ENCODE assay signal across 16 cellular contexts in the genomic region with DNA sequence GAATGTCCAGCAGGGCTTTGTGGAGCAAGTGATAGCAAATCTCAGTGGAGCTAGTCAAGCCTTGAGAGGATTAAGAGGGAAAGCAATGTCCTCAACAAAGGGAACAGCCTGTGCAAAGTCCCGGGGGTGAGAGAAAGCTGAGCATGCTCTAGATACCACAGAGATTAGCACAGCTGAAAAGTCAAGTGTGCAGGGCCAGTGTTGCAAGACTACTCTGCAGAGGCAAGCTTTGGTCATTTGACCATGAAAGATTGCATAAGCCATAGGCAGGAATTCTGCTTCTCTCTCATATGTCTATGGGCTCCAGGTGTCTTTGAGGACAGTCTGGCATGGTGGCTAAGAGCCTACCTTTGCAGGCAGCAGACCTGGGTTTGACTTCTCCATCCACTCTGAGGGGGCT.
DNase-seq lines count a peak whose midpoint lies in the region; ATAC-seq and TF ChIP-seq lines count a peak whose summit lies in the region.
"Had no signal": no experiment of that assay in that cellular context is flagged by ENCODE, and none has a peak within 500 bp of the region (broad histone marks: within the 10 kb centered on the region; RNA-seq: fewer than 3 reads in every experiment).

No MANE protein-coding gene starts in this region.

- H3K4me2 ChIP-seq in hepatocyte = no peak overlapping the region

- H3K9me2 ChIP-seq in hepatocyte (replicated peaks; ENCODE audit: insufficient read depth) = no peaks in the 10 kb centered on the region

- no peak for ATAC-seq in WTC11
- ATAC-seq in naive thymus-derived CD8-positive, alpha-beta T cell = no peak
- ATAC-seq: activated CD4-positive, CD25-positive, alpha-beta regulatory T cell treated with anti-CD3 and anti-CD28 coated beads, Interleukin-2, amount 50 U/mL, for 24 hours; activated T-cell treated with anti-CD3 and anti-CD28 coated beads, Interleukin-2, amount 50 U/mL, for 4 hours had no signal

- H3K36me3 ChIP-seq in hepatocyte (replicated peaks; ENCODE audit: insufficient read depth, low read depth) (no peaks in the 10 kb centered on the region), stomach (no peaks in the 10 kb centered on the region)
- H3K36me3 ChIP-seq: heart left ventricle, vagina had no signal

- H3K9me3 ChIP-seq in hepatocyte (ENCODE audit: low read depth) (no peaks in the 10 kb centered on the region), stomach (no peaks in the 10 kb centered on the region)
- H3K9me3 ChIP-seq: heart left ventricle, vagina had no signal

- H3K4me1 Mint-ChIP-seq in WTC11 = 0 out of 2 replicates have a peak, but pooled peaks cover 4% of the 10 kb centered on the region
- H3K4me1 Mint-ChIP-seq in naive thymus-derived CD8-positive, alpha-beta T cell = peaks cover 26 to 58% (median 42%) of the 10 kb centered on the region in 4 donors

- no peaks in the 10 kb centered on the region for H3K79me2 ChIP-seq in hepatocyte

- H3K4me1 ChIP-seq in hepatocyte (ENCODE audit: insufficient read depth) (peaks cover 28% of the 10 kb centered on the region), stomach (peaks cover 28 to 58% (median 47%) of the 10 kb centered on the region in 4 donors)

- 50% methylated on average over 1 of the region's 1 CpG for WGBS in hepatocyte (ENCODE audit: low lambda C conversion rate, missing lambda C conversion rate)
- 25 to 50% (median 29%) methylated on average over 1 of the region's 1 CpG for WGBS in stomach, 5 donors

- H3K4me3 ChIP-seq in hepatocyte (no peak overlapping the region), stomach (no peak overlapping the region)
- H3K4me3 ChIP-seq: heart left ventricle, vagina had no signal

- H2AFZ ChIP-seq in hepatocyte = no peak overlapping the region

- H3K4me3 Mint-ChIP-seq in WTC11 = no peak overlapping the region
- no peak overlapping the region for H3K4me3 Mint-ChIP-seq in naive thymus-derived CD8-positive, alpha-beta T cell
- H3K4me3 Mint-ChIP-seq: activated T-cell treated with anti-CD3 and anti-CD28 coated beads, Interleukin-2, amount 50 U/mL, for 4 hours had no signal

- TF ChIP-seq POLR2A in stomach (IDR thresholded peaks at IDR 0.05) = no peak

- no peaks in the 10 kb centered on the region for H4K20me1 ChIP-seq in hepatocyte (ENCODE audit: insufficient read depth, poor library complexity, severe bottlenecking)

- no peak for TF ChIP-seq CTCF in WTC11 (IDR thresholded peaks at IDR 0.05)
- TF ChIP-seq CTCF in hepatocyte (IDR thresholded peaks at IDR 0.05; ENCODE audit: poor library complexity) = no peak
- no peak for TF ChIP-seq CTCF in stomach (IDR thresholded peaks at IDR 0.05)

- H3K27ac ChIP-seq in hepatocyte (no peak overlapping the region), stomach (peak overlapping the region; percentile 30 to 90 (median 61))
- H3K27ac ChIP-seq: heart left ventricle, vagina had no signal

- peaks cover 11% of the 10 kb centered on the region for H3K9me3 Mint-ChIP-seq in WTC11
- peaks cover 0 to 9% (median 0%) of the 10 kb centered on the region in 9 donors for H3K9me3 Mint-ChIP-seq in naive thymus-derived CD8-positive, alpha-beta T cell
- H3K9me3 Mint-ChIP-seq: activated T-cell treated with anti-CD3 and anti-CD28 coated beads, Interleukin-2, amount 50 U/mL, for 4 hours had no signal

- POLR2A ChIA-PET in WTC11 (lab: Charles Lee) = interaction anchor here (0.6 kb wide), 1 partner anchor 16 kb away, joined by 8 read pairs; no protein-coding TSS in a partner anchor
- POLR2A ChIA-PET in naive thymus-derived CD8-positive, alpha-beta T cell (lab: Charles Lee) = no interaction called here

- no peak for TF ChIP-seq EP300 in stomach (IDR thresholded peaks at IDR 0.05)

- H3K27me3 Mint-ChIP-seq in WTC11 (ENCODE audit: low read depth) = no peaks in the 10 kb centered on the region
- no peaks in the 10 kb centered on the region for H3K27me3 Mint-ChIP-seq in naive thymus-derived CD8-positive, alpha-beta T cell

- H3K27me3 ChIP-seq in hepatocyte = no peaks in the 10 kb centered on the region
- H3K27me3 ChIP-seq in stomach = no peaks in the 10 kb centered on the region
- H3K27me3 ChIP-seq: heart left ventricle, vagina had no signal

- intact Hi-C loops in stomach (cut with DNase I; ENCODE audit: low total_unique reads) = no loop called here

- peaks cover 8% of the 10 kb centered on the region for H3K36me3 Mint-ChIP-seq in WTC11
- H3K36me3 Mint-ChIP-seq in naive thymus-derived CD8-positive, alpha-beta T cell = peaks cover 0 to 4% (median 4%) of the 10 kb centered on the region in 3 donors

- CTCF ChIA-PET in WTC11 (lab: Charles Lee) = no interaction called here

- peak; percentile 51 for DNase-seq in activated CD8-positive, alpha-beta memory T cell treated with anti-CD3 and anti-CD28 coated beads for 24 hours
- DNase-seq in activated CD8-positive, alpha-beta memory T cell treated with anti-CD3 and anti-CD28 coated beads, Interleukin-2, amount 50 U/mL, for 4 hours = no peak
- DNase-seq in WTC11 (ENCODE audit: low spot score) (no peak), hepatocyte (ENCODE audit: low spot score) (peak; percentile 54), stomach (peak; percentile 52), DMS 273 treated with DMSO at 0.1 percent for 48 hours (lab: John Stamatoyannopoulos, UW) (no peak)
- DNase-seq in naive thymus-derived CD8-positive, alpha-beta T cell = no peak
- DNase-seq in stimulated activated CD4-positive, alpha-beta T cell treated with anti-CD3 and anti-CD28 coated beads, Interleukin-12 subunit alpha, Interleukin-12 subunit beta, amount 100 ng/mL, for 4 hours = no peak
- DNase-seq: ACHN; activated T-cell treated with anti-CD3 and anti-CD28 coated beads, Interleukin-2, amount 50 U/mL, for 4 hours; anterior cingulate cortex; GOT3; heart left ventricle; SW 1271 had no signal

- H3K27ac Mint-ChIP-seq in WTC11 = no peak overlapping the region
- H3K27ac Mint-ChIP-seq in naive thymus-derived CD8-positive, alpha-beta T cell = peak overlapping the region in 1 of 10 donors; percentile 15

TF ChIP-seq in WTC11, 78 proteins besides CTCF, POLR2A, EP300 and RAD21:
- no peak for TF ChIP-seq HMGA2 (CRISPR knock-in tag; IDR thresholded peaks at IDR 0.05)
- peak; percentile 42; the same call in 1 of the 2 replicates for TF ChIP-seq GABPB1 (CRISPR knock-in tag; IDR thresholded peaks at IDR 0.05)

Comparison
In these comparisons a context has a peak if more than half of its experiments do, and no peak if none do; other contexts are left out.
1. DNase-seq: peak in activated CD8-positive, alpha-beta memory T cell treated with anti-CD3 and anti-CD28 coated beads for 24 hours (single experiment), hepatocyte (single experiment) and stomach (single experiment); none in activated CD8-positive, alpha-beta memory T cell treated with anti-CD3 and anti-CD28 coated beads, Interleukin-2, amount 50 U/mL, for 4 hours (single experiment), WTC11 (single experiment), DMS 273 treated with DMSO at 0.1 percent for 48 hours (single experiment), naive thymus-derived CD8-positive, alpha-beta T cell (0 of 10) and stimulated activated CD4-positive, alpha-beta T cell treated with anti-CD3 and anti-CD28 coated beads, Interleukin-12 subunit alpha, Interleukin-12 subunit beta, amount 100 ng/mL, for 4 hours (single experiment).